Comparison of ENCODE assay signal across 8 cellular contexts in genomic region chr3:170128259-170128976, GRCh38. TPM values are rescaled to one million over a fixed set of nuclear protein-coding genes. Genes with fewer than 3 reads are reported as not detected.
DNase-seq lines count a peak whose midpoint lies in the region; ATAC-seq and TF ChIP-seq lines count a peak whose summit lies in the region.

No MANE protein-coding gene starts in this region.

- intact Hi-C loops in activated T-helper 1 cell treated with anti-CD3 and anti-CD28 coated beads, Interleukin-12 subunit alpha, Interleukin-12 subunit beta, Interleukin-2, Interleukin-4 antibody, amounts not matched to agents 30 ng/mL and 10 ng/mL and 1 ng/mL, durations not matched to agents 14 hours and 24 hours and 36 hours (cut with micrococcal nuclease) = loop anchor here (2.0 to 5.0 kb wide), 2 partner anchors 16 to 44 kb away; no protein-coding TSS in a partner anchor
- intact Hi-C loops in left ventricle myocardium inferior (cut with micrococcal nuclease) = no loop called here

- peaks cover 3% of the 10 kb centered on the region for H3K9me3 Mint-ChIP-seq in activated T-helper 1 cell treated with anti-CD3 and anti-CD28 coated beads, Interleukin-12 subunit alpha, Interleukin-12 subunit beta, Interleukin-2, Interleukin-4 antibody, amounts not matched to agents 30 ng/mL and 10 ng/mL and 1 ng/mL, durations not matched to agents 14 hours and 24 hours and 36 hours

- H3K4me1 Mint-ChIP-seq in activated T-helper 1 cell treated with anti-CD3 and anti-CD28 coated beads, Interleukin-12 subunit alpha, Interleukin-12 subunit beta, Interleukin-2, Interleukin-4 antibody, amounts not matched to agents 30 ng/mL and 10 ng/mL and 1 ng/mL, durations not matched to agents 14 hours and 24 hours and 36 hours (ENCODE audit: low read depth) = peaks cover 17% of the 10 kb centered on the region

- H3K27me3 ChIP-seq in GM06990 (replicated peaks; ENCODE audit: control insufficient read depth, insufficient read depth, low read length) = no peaks in the 10 kb centered on the region
- no peaks in the 10 kb centered on the region for H3K27me3 ChIP-seq in left ventricle myocardium inferior (ENCODE audit: low read depth)
- H3K27me3 ChIP-seq in WERI-Rb-1 (ENCODE audit: insufficient read depth, low read depth, severe bottlenecking) = no peaks in the 10 kb centered on the region

- H3K4me3 ChIP-seq in GM06990 (replicated peaks; ENCODE audit: low read depth, low read length) = peak overlapping the region; percentile 7; the same call in 1 of the 2 replicates
- no peak overlapping the region for H3K4me3 ChIP-seq in left ventricle myocardium inferior
- H3K4me3 ChIP-seq in WERI-Rb-1 (ENCODE audit: low read depth, low read length) = no peak overlapping the region

- H3K27me3 Mint-ChIP-seq in activated T-helper 1 cell treated with anti-CD3 and anti-CD28 coated beads, Interleukin-12 subunit alpha, Interleukin-12 subunit beta, Interleukin-2, Interleukin-4 antibody, amounts not matched to agents 30 ng/mL and 10 ng/mL and 1 ng/mL, durations not matched to agents 14 hours and 24 hours and 36 hours (ENCODE audit: insufficient read depth) = no peaks in the 10 kb centered on the region

- H3K9me3 ChIP-seq in left ventricle myocardium inferior (replicated peaks) (peaks cover 13% of the 10 kb centered on the region), WERI-Rb-1 (ENCODE audit: severe bottlenecking) (no peaks in the 10 kb centered on the region)

- H3K36me3 Mint-ChIP-seq in activated T-helper 1 cell treated with anti-CD3 and anti-CD28 coated beads, Interleukin-12 subunit alpha, Interleukin-12 subunit beta, Interleukin-2, Interleukin-4 antibody, amounts not matched to agents 30 ng/mL and 10 ng/mL and 1 ng/mL, durations not matched to agents 14 hours and 24 hours and 36 hours (ENCODE audit: low read depth) = peaks cover 34% of the 10 kb centered on the region

- ATAC-seq in GM21390 (IDR thresholded peaks at IDR 0.05; ENCODE audit: unreplicated experiment) = peak; percentile 96
- ATAC-seq in HG03558 (IDR thresholded peaks at IDR 0.05; ENCODE audit: extremely low read depth, unreplicated experiment) = peak; percentile 86

- H3K27ac ChIP-seq in left ventricle myocardium inferior (replicated peaks) (no peak overlapping the region), WERI-Rb-1 (no peak overlapping the region)

- H3K27ac Mint-ChIP-seq in activated T-helper 1 cell treated with anti-CD3 and anti-CD28 coated beads, Interleukin-12 subunit alpha, Interleukin-12 subunit beta, Interleukin-2, Interleukin-4 antibody, amounts not matched to agents 30 ng/mL and 10 ng/mL and 1 ng/mL, durations not matched to agents 14 hours and 24 hours and 36 hours = peak overlapping the region; percentile 74

- DNase-seq in GM06990 (ENCODE audit: extremely low read depth, insufficient read length) (peak; percentile 67), DMS153 treated with DMSO at 0.1 percent for 48 hours (lab: John Stamatoyannopoulos, UW; ENCODE audit: unreplicated experiment) (no peak), left ventricle myocardium inferior (no peak), WERI-Rb-1 (no peak), cerebellar cortex (ENCODE audit: low spot score) (no peak)
- DNase-seq in activated T-helper 1 cell treated with anti-CD3 and anti-CD28 coated beads, Interleukin-12 subunit alpha, Interleukin-12 subunit beta, Interleukin-2, Interleukin-4 antibody, amounts not matched to agents 30 ng/mL and 10 ng/mL and 1 ng/mL, durations not matched to agents 14 hours and 24 hours and 36 hours (ENCODE audit: low spot score) = peak; percentile 11

- peak overlapping the region; percentile 54 for H3K4me3 Mint-ChIP-seq in activated T-helper 1 cell treated with anti-CD3 and anti-CD28 coated beads, Interleukin-12 subunit alpha, Interleukin-12 subunit beta, Interleukin-2, Interleukin-4 antibody, amounts not matched to agents 30 ng/mL and 10 ng/mL and 1 ng/mL, durations not matched to agents 14 hours and 24 hours and 36 hours

- H3K36me3 ChIP-seq in GM06990 (ENCODE audit: control insufficient read depth, insufficient read depth, low read length) = peaks cover 5% of the 10 kb centered on the region
- peaks cover 46% of the 10 kb centered on the region for H3K36me3 ChIP-seq in left ventricle myocardium inferior
- H3K36me3 ChIP-seq in WERI-Rb-1 = peaks cover 24% of the 10 kb centered on the region

- H3K4me1 ChIP-seq in left ventricle myocardium inferior = no peaks in the 10 kb centered on the region

- no peak for TF ChIP-seq CTCF in GM06990 (IDR thresholded peaks at IDR 0.05; ENCODE audit: insufficient read depth, low read length, poor library complexity, severe bottlenecking)
- no peak for TF ChIP-seq CTCF in left ventricle myocardium inferior (IDR thresholded peaks at IDR 0.05; ENCODE audit: borderline replicate concordance)
- TF ChIP-seq CTCF in WERI-Rb-1 (IDR thresholded peaks at IDR 0.05; ENCODE audit: low read depth, low read length) = no peak

RNA-seq across cellular contexts. Expression of gene PHC3, which starts 53.1 kb away (rescaled TPM):
- 57.7 and 58.7 TPM in 2 replicates for total RNA-seq in activated T-helper 1 cell treated with anti-CD3 and anti-CD28 coated beads, Interleukin-12 subunit alpha, Interleukin-12 subunit beta, Interleukin-2, Interleukin-4 antibody, amounts not matched to agents 30 ng/mL and 10 ng/mL and 1 ng/mL, durations not matched to agents 14 hours and 24 hours and 36 hours
- 53.1 TPM for total RNA-seq in left ventricle myocardium inferior

Comparison
In these comparisons a context has a peak if more than half of its experiments do, and no peak if none do; other contexts are left out.
1. DNase-seq: peak in GM06990 (single experiment) and activated T-helper 1 cell treated with anti-CD3 and anti-CD28 coated beads, Interleukin-12 subunit alpha, Interleukin-12 subunit beta, Interleukin-2, Interleukin-4 antibody, amounts not matched to agents 30 ng/mL and 10 ng/mL and 1 ng/mL, durations not matched to agents 14 hours and 24 hours and 36 hours (single experiment); none in DMS153 treated with DMSO at 0.1 percent for 48 hours (single experiment), left ventricle myocardium inferior (single experiment), WERI-Rb-1 (single experiment) and cerebellar cortex (single experiment).